Comparison of ENCODE assay signal across 30 cellular contexts in genomic region chr5:135509995-135510394, GRCh38. TPM values are rescaled to one million over a fixed set of nuclear protein-coding genes. Genes with fewer than 3 reads are reported as not detected.
DNase-seq lines count a peak whose midpoint lies in the region; ATAC-seq, FAIRE-seq and TF ChIP-seq lines count a peak whose summit lies in the region.
"Had no signal": no experiment of that assay in that cellular context is flagged by ENCODE, and none has a peak within 500 bp of the region (broad histone marks: within the 10 kb centered on the region; RNA-seq: fewer than 3 reads in every experiment).

No MANE protein-coding gene starts in this region.

- H2BK12ac ChIP-seq in H1 (ENCODE audit: low read depth, low read length) (no peak overlapping the region), trophoblast cell (ENCODE audit: low read length) (no peak overlapping the region)

- H4K8ac ChIP-seq in H1 (ENCODE audit: extremely low read depth, insufficient read depth, low read length) (no peak overlapping the region), trophoblast cell (ENCODE audit: low read depth, low read length) (no peak overlapping the region)

- POLR2A ChIA-PET in H1 (lab: Charles Lee; ENCODE audit: partially characterized antibody): interaction anchor here (1.9 kb wide), 1 partner anchor 21 kb away, joined by 4 read pairs; no protein-coding TSS in a partner anchor

- H3K23me2 ChIP-seq in H1 (ENCODE audit: low read depth, low read length): no peaks in the 10 kb centered on the region

- DNase-seq in RWPE2 (ENCODE audit: low spot score): peak; percentile 11
- DNase-seq in H1 (ENCODE audit: low read depth in 1 of 2, low spot score in 2 of 2): no peak
- DNase-seq in trophoblast cell: no peak
- DNase-seq in effector memory CD4-positive, alpha-beta T cell: no peak
- DNase-seq in NCI-H2227 treated with DMSO at 0.1 percent for 48 hours (lab: John Stamatoyannopoulos, UW): no peak
- DNase-seq: 8988T; ACHN; AML-193; BE2C; CD4-positive, alpha-beta T cell; CD8-positive, alpha-beta memory T cell; DMS53; DMS79 treated with DMSO at 0.1 percent for 48 hours; GF-D8; GM23248; H9; HFFc6 had no signal

- H2BK5ac ChIP-seq in H1 (ENCODE audit: low read depth, low read length) (no peak overlapping the region), trophoblast cell (ENCODE audit: low read depth, low read length, poor library complexity) (no peak overlapping the region)

- no peak overlapping the region for H3K23ac ChIP-seq in H1 (ENCODE audit: insufficient read length)
- peak overlapping the region; percentile 17 for H3K23ac ChIP-seq in trophoblast cell (ENCODE audit: low read length)

- no peak for TF ChIP-seq RAD21 in H1 (IDR thresholded peaks at IDR 0.05 in 1 of 2, conservative IDR thresholded peaks at IDR 0.05 in 1 of 2; ENCODE audit: low read depth in 2 of 2, low read length in 2 of 2)

- H3K56ac ChIP-seq in H1 (replicated peaks; ENCODE audit: insufficient read length, low read depth, low read length): no peak overlapping the region

- TF ChIP-seq POLR2A in H1 (IDR thresholded peaks at IDR 0.05; ENCODE audit: control extremely low read depth in 1 of 2, low read depth in 2 of 2, low read length in 2 of 2): no peak

- H3K4me2 ChIP-seq in H1 (ENCODE audit: insufficient read depth in 1 of 2, low read depth in 2 of 2, low read length in 2 of 2) (no peak overlapping the region), trophoblast cell (ENCODE audit: low read length) (no peak overlapping the region)
- H3K4me2 ChIP-seq: A549 had no signal

- H4K91ac ChIP-seq in H1 (replicated peaks; ENCODE audit: insufficient read length, low read length) (no peak overlapping the region), trophoblast cell (ENCODE audit: low read depth, low read length) (no peak overlapping the region)

- H2BK15ac ChIP-seq in H1 (ENCODE audit: low read length): no peak overlapping the region

- no peak overlapping the region for H2BK20ac ChIP-seq in H1 (ENCODE audit: low read length)

- no peak overlapping the region for H4K5ac ChIP-seq in H1 (ENCODE audit: insufficient read length, low read depth, low read length)

- H3K14ac ChIP-seq in H1 (ENCODE audit: insufficient read length) (no peak overlapping the region), trophoblast cell (ENCODE audit: low read length) (no peak overlapping the region)

- H3K79me1 ChIP-seq in H1 (ENCODE audit: low read depth, low read length) (no peaks in the 10 kb centered on the region), trophoblast cell (ENCODE audit: low read length) (no peaks in the 10 kb centered on the region)

- CTCF ChIA-PET in H1 (lab: Charles Lee; ENCODE audit: partially characterized antibody): interaction anchor here (1.2 to 2.0 kb wide), 9 partner anchors 12 to 52 kb away, joined by 3 to 12 read pairs (median 4); no protein-coding TSS in a partner anchor

- no peak overlapping the region for H3K4me3 ChIP-seq in RWPE2 (ENCODE audit: severe bottlenecking)
- no peak overlapping the region for H3K4me3 ChIP-seq in H1 (ENCODE audit: extremely low read depth in 1 of 4, insufficient read depth in 2 of 4, low read depth in 3 of 4, low read length in 4 of 4)
- no peak overlapping the region for H3K4me3 ChIP-seq in trophoblast cell (ENCODE audit: low read depth, low read length)
- H3K4me3 ChIP-seq in effector memory CD4-positive, alpha-beta T cell (ENCODE audit: insufficient read depth, low read depth, low read length, poor library complexity, severe bottlenecking): no peak overlapping the region
- H3K4me3 ChIP-seq: A549; BLaER1 treated with 17β-estradiol and CSF1 and Interleukin-3, amounts not matched to agents 10 nM and 100 nM; GM23248 had no signal

- H3K79me2 ChIP-seq in H1 (ENCODE audit: control insufficient read depth in 1 of 2, insufficient read depth in 2 of 2, low read length in 2 of 2): no peaks in the 10 kb centered on the region
- H3K79me2 ChIP-seq in trophoblast cell (ENCODE audit: control insufficient read depth, insufficient read depth, low read length, poor library complexity): no peaks in the 10 kb centered on the region

- H3K4ac ChIP-seq in H1 (replicated peaks; ENCODE audit: insufficient read length, low read depth, low read length) (no peak overlapping the region), trophoblast cell (ENCODE audit: low read depth, low read length) (no peak overlapping the region)

- H2AK5ac ChIP-seq in H1 (ENCODE audit: low read depth, low read length) (peak overlapping the region; percentile 82; the same call in 1 of the 2 replicates), trophoblast cell (ENCODE audit: low read length) (no peak overlapping the region)

- H2AFZ ChIP-seq in H1 (ENCODE audit: low read length): no peak overlapping the region
- H2AFZ ChIP-seq in trophoblast cell (ENCODE audit: insufficient read depth, low read length, poor library complexity): no peak overlapping the region
- H2AFZ ChIP-seq: GM23248 had no signal

- H3K4me1 ChIP-seq in RWPE2 (ENCODE audit: insufficient read depth, poor library complexity, severe bottlenecking) (peaks cover 18% of the 10 kb centered on the region), H1 (replicated peaks in 1 of 4; ENCODE audit: control insufficient read depth in 3 of 4, insufficient read depth in 4 of 4, low read length in 3 of 4) (peaks cover 0 to 7% (median 0%) of the 10 kb centered on the region in 4 experiments; a peak in 1 of 7 replicates), trophoblast cell (ENCODE audit: control insufficient read depth in 1 of 2, insufficient read depth in 2 of 2, low read length in 2 of 2) (no peaks in the 10 kb centered on the region)
- no peaks in the 10 kb centered on the region for H3K4me1 ChIP-seq in effector memory CD4-positive, alpha-beta T cell (ENCODE audit: control insufficient read depth, insufficient read depth, low read length, poor library complexity, severe bottlenecking)
- H3K4me1 ChIP-seq: BE2C had no signal

- H2BK120ac ChIP-seq in H1 (replicated peaks; ENCODE audit: low read depth, low read length) (no peak overlapping the region), trophoblast cell (ENCODE audit: insufficient read depth, low read length, poor library complexity) (no peak overlapping the region)

- no peaks in the 10 kb centered on the region for H3K27me3 ChIP-seq in RWPE2 (ENCODE audit: insufficient read depth, poor library complexity, severe bottlenecking)
- peaks cover 6 to 41% (median 32%) of the 10 kb centered on the region in 4 experiments for H3K27me3 ChIP-seq in H1 (replicated peaks in 1 of 4; ENCODE audit: control insufficient read depth in 3 of 4, extremely low read depth in 1 of 4, insufficient read depth in 3 of 4, low read length in 3 of 4)
- peaks cover 12% of the 10 kb centered on the region for H3K27me3 ChIP-seq in trophoblast cell (ENCODE audit: insufficient read depth, low read length)
- no peaks in the 10 kb centered on the region for H3K27me3 ChIP-seq in effector memory CD4-positive, alpha-beta T cell (replicated peaks; ENCODE audit: control insufficient read depth, insufficient read depth, low read length, poor library complexity, severe bottlenecking)

- no peak for TF ChIP-seq EP300 in H1 (IDR thresholded peaks at IDR 0.05; ENCODE audit: borderline replicate concordance in 1 of 2, low read depth in 2 of 2, low read length in 2 of 2)

- WGBS in H1 (ENCODE audit: extremely low coverage in 1 of 2, insufficient coverage in 1 of 2, insufficient read length in 1 of 2, insufficient replicate concordance in 2 of 2, low coverage in 1 of 2, low lambda C conversion rate in 2 of 2, missing lambda C conversion rate in 1 of 2), 2 experiments: 78% methylated on average over 6 of the region's 6 CpGs; no CpG with 5 or more reads in 1 of the 2 experiments
- WGBS in trophoblast cell (ENCODE audit: extremely low coverage, insufficient coverage, insufficient read length): no CpG with 5 or more reads among the region's 6 CpGs

- ATAC-seq in RWPE2 (ENCODE audit: low read depth) (no peak), GM18511 (IDR thresholded peaks at IDR 0.05; ENCODE audit: unreplicated experiment) (no peak)
- no peak for ATAC-seq in activated CD4-positive, CD25-positive, alpha-beta regulatory T cell treated with anti-CD3 and anti-CD28 coated beads, Interleukin-2, amount 50 U/mL, for 24 hours
- ATAC-seq: A549, HCT116 had no signal

- FAIRE-seq in H1 (lab: Jason Lieb, UNC): no peak
- FAIRE-seq: A549, D721Med, GM12891, GM18507, GM19239 had no signal

- no peak overlapping the region for H3K9ac ChIP-seq in H1 (replicated peaks in 1 of 4; ENCODE audit: extremely low read depth in 1 of 4, low read depth in 3 of 4, low read length in 3 of 4)
- H3K9ac ChIP-seq in trophoblast cell (ENCODE audit: low read length): no peak overlapping the region
- H3K9ac ChIP-seq: BLaER1 treated with 17β-estradiol and CSF1 and Interleukin-3, amounts not matched to agents 10 nM and 100 nM; GM23248 had no signal

- H3K36me3 ChIP-seq in RWPE2 (ENCODE audit: low read depth) (no peaks in the 10 kb centered on the region), H1 (ENCODE audit: control insufficient read depth in 2 of 4, insufficient read depth in 4 of 4, low read length in 3 of 4) (no peaks in the 10 kb centered on the region), trophoblast cell (ENCODE audit: control insufficient read depth in 1 of 2, insufficient read depth in 2 of 2, low read length in 2 of 2) (no peaks in the 10 kb centered on the region)
- H3K36me3 ChIP-seq in effector memory CD4-positive, alpha-beta T cell (ENCODE audit: control insufficient read depth, insufficient read depth, low read length): no peaks in the 10 kb centered on the region
- H3K36me3 ChIP-seq: BE2C; BLaER1 treated with 17β-estradiol and CSF1 and Interleukin-3, amounts not matched to agents 10 nM and 100 nM had no signal

- no peak overlapping the region for H3K27ac ChIP-seq in RWPE2 (ENCODE audit: poor library complexity, severe bottlenecking)
- no peak overlapping the region for H3K27ac ChIP-seq in H1 (ENCODE audit: low read depth, low read length)
- H3K27ac ChIP-seq in trophoblast cell (ENCODE audit: low read depth, low read length): no peak overlapping the region
- no peak overlapping the region for H3K27ac ChIP-seq in effector memory CD4-positive, alpha-beta T cell (ENCODE audit: insufficient read depth, low read length, poor library complexity, severe bottlenecking)
- H3K27ac ChIP-seq: A549; BLaER1 treated with 17β-estradiol and CSF1 and Interleukin-3, amounts not matched to agents 10 nM and 100 nM; GM23248 had no signal

- H4K12ac ChIP-seq in trophoblast cell (ENCODE audit: low read depth, low read length): no peak overlapping the region

- TF ChIP-seq CTCF in RWPE2 (IDR thresholded peaks at IDR 0.05; ENCODE audit: poor library complexity, severe bottlenecking): no peak
- no peak for TF ChIP-seq CTCF in H1 (IDR thresholded peaks at IDR 0.05; ENCODE audit: control extremely low read depth in 1 of 3, insufficient read depth in 1 of 3, low read depth in 1 of 3, low read length in 3 of 3)

- H3K18ac ChIP-seq in H1 (ENCODE audit: extremely low read depth, low read length) (no peak overlapping the region), trophoblast cell (ENCODE audit: low read length) (no peak overlapping the region)

- peaks cover 0 to 2% of the 10 kb centered on the region in 2 experiments for H4K20me1 ChIP-seq in H1 (replicated peaks in 1 of 2; ENCODE audit: control insufficient read depth in 1 of 2, insufficient read depth in 2 of 2, low read length in 2 of 2)
- H4K20me1 ChIP-seq: BLaER1 treated with 17β-estradiol and CSF1 and Interleukin-3, amounts not matched to agents 10 nM and 100 nM had no signal

- H3K9me3 ChIP-seq in RWPE2 (ENCODE audit: severe bottlenecking) (no peaks in the 10 kb centered on the region), H1 (ENCODE audit: insufficient read depth in 2 of 2, low read depth in 1 of 2, low read length in 1 of 2) (no peaks in the 10 kb centered on the region), trophoblast cell (ENCODE audit: insufficient read depth, low read depth, low read length) (peaks cover 2% of the 10 kb centered on the region)
- no peaks in the 10 kb centered on the region for H3K9me3 ChIP-seq in effector memory CD4-positive, alpha-beta T cell (ENCODE audit: control insufficient read depth, low read length)
- H3K9me3 ChIP-seq: A549, BE2C had no signal

RNA-seq across cellular contexts. Expression of gene NEUROG1, which starts 25.8 kb away (rescaled TPM):
- not detected in 2 replicates for total RNA-seq in H1 (2021; fragmentation: NEBNext Ultra II Directional; extraction: Animal tissue kit (Norgen Biotek cat#: 25700))
- polyA plus RNA-seq in H1 (2011; rRNA removed): not detected in 2 replicates
- polyA plus RNA-seq in H1 (2011; cell fraction: cytosol; rRNA removed): not detected
- polyA plus RNA-seq in H1 (2011; cell fraction: nucleus; rRNA removed): 0.06 TPM
- not detected in 4 replicates for polyA plus RNA-seq in H1 (2012, experiment 1 of 2)
- not detected for polyA plus RNA-seq in H1 (2012, experiment 2 of 2)
- polyA plus RNA-seq in H1 (2013, experiment 1 of 2): 0.02 TPM
- not detected for polyA plus RNA-seq in H1 (2013, experiment 2 of 2)
- polyA minus RNA-seq in H1 (2011; rRNA and poly(A)+ RNA removed): 0.09 TPM in 1 of 2 replicates, not detected in the other
- not detected for polyA minus RNA-seq in H1 (2011; cell fraction: cytosol; rRNA and poly(A)+ RNA removed)
- polyA minus RNA-seq in H1 (2011; cell fraction: nucleus; rRNA and poly(A)+ RNA removed): not detected
- not detected in 2 replicates for polyA plus RNA-seq in trophoblast cell (2013)
- total RNA-seq: CD4-positive, alpha-beta T cell; CD8-positive, alpha-beta memory T cell; Daoy; G401; GM23248; H4; H9; HFFc6 had no signal
- polyA plus RNA-seq: A549; CD14-positive monocyte; CD8-positive, alpha-beta memory T cell; GM23248 had no signal

RNA-seq across cellular contexts. Expression of gene TIFAB, which starts 57.8 kb away (rescaled TPM):
- not detected in 2 replicates for total RNA-seq in H1 (2021; fragmentation: NEBNext Ultra II Directional; extraction: Animal tissue kit (Norgen Biotek cat#: 25700))
- not detected in 2 replicates for polyA plus RNA-seq in H1 (2011; rRNA removed)
- not detected for polyA plus RNA-seq in H1 (2011; cell fraction: cytosol; rRNA removed)
- not detected for polyA plus RNA-seq in H1 (2011; cell fraction: nucleus; rRNA removed)
- not detected in 4 replicates for polyA plus RNA-seq in H1 (2012, experiment 1 of 2)
- not detected for polyA plus RNA-seq in H1 (2012, experiment 2 of 2)
- polyA plus RNA-seq in H1 (2013, experiment 1 of 2): not detected
- not detected for polyA plus RNA-seq in H1 (2013, experiment 2 of 2)
- not detected in 2 replicates for polyA minus RNA-seq in H1 (2011; rRNA and poly(A)+ RNA removed)
- not detected for polyA minus RNA-seq in H1 (2011; cell fraction: cytosol; rRNA and poly(A)+ RNA removed)
- polyA minus RNA-seq in H1 (2011; cell fraction: nucleus; rRNA and poly(A)+ RNA removed): not detected
- not detected in 2 replicates for polyA plus RNA-seq in trophoblast cell (2013)
- total RNA-seq: CD8-positive, alpha-beta memory T cell; Daoy; GM23248; H4; H9; HFFc6 had no signal
- polyA plus RNA-seq: A549; CD8-positive, alpha-beta memory T cell; GM23248 had no signal
